ENCODE assay signal across 16 cellular contexts in the genomic region with DNA sequence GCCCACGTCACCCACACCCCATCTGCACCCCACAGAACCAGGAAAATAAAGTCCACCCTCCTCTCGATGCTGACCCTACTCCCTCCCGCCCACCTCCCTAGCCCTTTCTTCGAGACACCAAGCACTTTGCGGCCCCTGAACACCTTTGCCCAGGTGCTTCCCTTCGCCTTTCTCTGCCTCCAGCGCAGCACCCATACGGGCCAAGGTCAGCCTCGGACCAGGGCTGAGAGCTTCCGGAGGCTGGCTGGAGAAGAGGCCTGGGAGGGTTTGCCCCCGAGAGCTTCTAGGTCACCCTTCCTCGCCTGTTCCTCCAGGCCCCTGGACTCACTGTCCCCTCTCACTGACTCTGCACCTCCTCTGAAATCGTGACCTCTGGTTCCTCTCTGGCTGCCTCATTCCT. TPM values are rescaled to one million over a fixed set of nuclear protein-coding genes. Genes with fewer than 3 reads are reported as not detected.
DNase-seq lines count a peak whose midpoint lies in the region; ATAC-seq and TF ChIP-seq lines count a peak whose summit lies in the region.
"Had no signal": no experiment of that assay in that cellular context is flagged by ENCODE, and none has a peak within 500 bp of the region (broad histone marks: within the 10 kb centered on the region; RNA-seq: fewer than 3 reads in every experiment).

No MANE protein-coding gene starts in this region.

- no peak overlapping the region for H3K4me3 ChIP-seq in adipocyte (ENCODE audit: low read length)
- peak overlapping the region; percentile 2 for H3K4me3 ChIP-seq in lung
- H3K4me3 ChIP-seq in subcutaneous abdominal adipose tissue (ENCODE audit: low read depth in 1 of 5, low read length in 5 of 5), result peak overlapping the region in 2 of 5 donors; percentile 58 to 65

- no peak overlapping the region for H3K4me3 Mint-ChIP-seq in activated CD8-positive, alpha-beta T cell treated with anti-CD3 and anti-CD28 coated beads, Interleukin-2, amount 10 ng/mL, durations not matched to agents 7 days and 5 days
- no peak overlapping the region for H3K4me3 Mint-ChIP-seq in activated CD8-positive, alpha-beta T cell treated with anti-CD3 and anti-CD28 coated beads for 36 hours
- H3K4me3 Mint-ChIP-seq: activated CD4-positive, alpha-beta memory T cell treated with anti-CD3 and anti-CD28 coated beads, Interleukin-2, amount 10 ng/mL, durations not matched to agents 7 days and 5 days had no signal

- intact Hi-C loops in activated CD8-positive, alpha-beta T cell treated with anti-CD3 and anti-CD28 coated beads for 36 hours (cut with micrococcal nuclease), result no loop called here

- H3K9ac ChIP-seq in adipocyte (ENCODE audit: low read length) (peak overlapping the region; percentile 63), subcutaneous abdominal adipose tissue (ENCODE audit: low read length in 5 of 5) (peak overlapping the region in 1 of 5 donors; percentile 66)

- H3K27ac Mint-ChIP-seq in activated CD8-positive, alpha-beta T cell treated with anti-CD3 and anti-CD28 coated beads, Interleukin-2, amount 10 ng/mL, durations not matched to agents 7 days and 5 days, result peak overlapping the region; percentile 58
- H3K27ac Mint-ChIP-seq in activated CD8-positive, alpha-beta T cell treated with anti-CD3 and anti-CD28 coated beads for 36 hours, result no peak overlapping the region
- H3K27ac Mint-ChIP-seq: endodermal cell had no signal

- peaks cover 38% of the 10 kb centered on the region for H3K27me3 Mint-ChIP-seq in activated CD8-positive, alpha-beta T cell treated with anti-CD3 and anti-CD28 coated beads, Interleukin-2, amount 10 ng/mL, durations not matched to agents 7 days and 5 days (ENCODE audit: low read depth)
- H3K27me3 Mint-ChIP-seq in activated CD8-positive, alpha-beta T cell treated with anti-CD3 and anti-CD28 coated beads for 36 hours, result peaks cover 26% of the 10 kb centered on the region

- peaks cover 27% of the 10 kb centered on the region for H3K4me1 Mint-ChIP-seq in activated CD8-positive, alpha-beta T cell treated with anti-CD3 and anti-CD28 coated beads, Interleukin-2, amount 10 ng/mL, durations not matched to agents 7 days and 5 days (ENCODE audit: low read depth)
- H3K4me1 Mint-ChIP-seq in activated CD8-positive, alpha-beta T cell treated with anti-CD3 and anti-CD28 coated beads for 36 hours (ENCODE audit: low read depth), result peaks cover 24% of the 10 kb centered on the region

- no peaks in the 10 kb centered on the region for H3K9me3 Mint-ChIP-seq in activated CD8-positive, alpha-beta T cell treated with anti-CD3 and anti-CD28 coated beads, Interleukin-2, amount 10 ng/mL, durations not matched to agents 7 days and 5 days (ENCODE audit: insufficient read depth)
- no peaks in the 10 kb centered on the region for H3K9me3 Mint-ChIP-seq in activated CD8-positive, alpha-beta T cell treated with anti-CD3 and anti-CD28 coated beads for 36 hours
- H3K9me3 Mint-ChIP-seq: activated CD4-positive, alpha-beta memory T cell treated with anti-CD3 and anti-CD28 coated beads, Interleukin-2, amount 10 ng/mL, durations not matched to agents 7 days and 5 days; endodermal cell; stimulated activated effector memory CD8-positive, alpha-beta T cell treated with anti-CD3 and anti-CD28 coated beads, Interleukin-12 subunit alpha, Interleukin-12 subunit beta, amount 100 ng/mL, for 72 hours had no signal

- CTCF ChIA-PET in activated CD8-positive, alpha-beta T cell treated with anti-CD3 and anti-CD28 coated beads, Interleukin-2, amount 10 ng/mL, durations not matched to agents 7 days and 5 days (lab: Charles Lee), result interaction anchor here (1.6 to 4.2 kb wide), 4 partner anchors 20 to 132 kb away, joined by 4 to 73 read pairs (median 6); a partner anchor contains a TSS
- CTCF ChIA-PET in activated CD8-positive, alpha-beta T cell treated with anti-CD3 and anti-CD28 coated beads for 36 hours (lab: Charles Lee), result interaction anchor here (1.5 to 3.8 kb wide), 2 partner anchors 116 to 131 kb away, joined by 3 to 46 read pairs; a partner anchor contains a TSS

- no peaks in the 10 kb centered on the region for H3K36me3 Mint-ChIP-seq in activated CD8-positive, alpha-beta T cell treated with anti-CD3 and anti-CD28 coated beads, Interleukin-2, amount 10 ng/mL, durations not matched to agents 7 days and 5 days (ENCODE audit: low read depth)
- peaks cover 4% of the 10 kb centered on the region for H3K36me3 Mint-ChIP-seq in activated CD8-positive, alpha-beta T cell treated with anti-CD3 and anti-CD28 coated beads for 36 hours (ENCODE audit: low read depth)
- H3K36me3 Mint-ChIP-seq: stimulated activated effector memory CD8-positive, alpha-beta T cell treated with anti-CD3 and anti-CD28 coated beads, Interleukin-12 subunit alpha, Interleukin-12 subunit beta, amount 100 ng/mL, for 72 hours had no signal

- peaks cover 16% of the 10 kb centered on the region for H3K4me1 ChIP-seq in adipocyte (ENCODE audit: control insufficient read depth, insufficient read depth, low read length)
- peaks cover 0 to 37% of the 10 kb centered on the region in 2 donors for H3K4me1 ChIP-seq in lung (ENCODE audit: control insufficient read depth in 2 of 2, insufficient read depth in 2 of 2, low read length in 2 of 2)
- peaks cover 4 to 70% (median 59%) of the 10 kb centered on the region in 5 donors for H3K4me1 ChIP-seq in subcutaneous abdominal adipose tissue (ENCODE audit: control insufficient read depth in 5 of 5, insufficient read depth in 5 of 5, low read length in 5 of 5)

- H3K27me3 ChIP-seq in adipocyte (replicated peaks; ENCODE audit: control insufficient read depth, insufficient read depth, low read length) (peaks cover 4% of the 10 kb centered on the region), lung (ENCODE audit: control insufficient read depth, insufficient read depth) (peaks cover 7% of the 10 kb centered on the region), subcutaneous abdominal adipose tissue (ENCODE audit: control insufficient read depth in 5 of 5, insufficient read depth in 4 of 5, low read length in 5 of 5) (peaks cover 19 to 28% (median 23%) of the 10 kb centered on the region in 5 donors)

- DNase-seq in activated CD8-positive, alpha-beta T cell treated with anti-CD3 and anti-CD28 coated beads, Interleukin-2, amount 10 ng/mL, durations not matched to agents 7 days and 5 days, result no peak
- no peak for DNase-seq in activated CD8-positive, alpha-beta T cell treated with anti-CD3 and anti-CD28 coated beads for 36 hours
- DNase-seq in adipocyte (ENCODE audit: low read depth) (no peak), lung (ENCODE audit: low spot score) (no peak), NOMO-1 (lab: John Stamatoyannopoulos, UW; ENCODE audit: unreplicated experiment in 2 of 2) (no peak), occipital lobe (lab: John Stamatoyannopoulos, UW) (no peak)
- no peak for DNase-seq in activated T-cell treated with anti-CD3 and anti-CD28 coated beads, Interleukin-2, amount 50 U/mL, for 1 hour
- DNase-seq: ACHN; activated CD4-positive, alpha-beta memory T cell treated with anti-CD3 and anti-CD28 coated beads, Interleukin-2, amount 10 ng/mL, durations not matched to agents 7 days and 5 days; DND-41; endodermal cell; NCI-H82 had no signal

- H3K9me3 ChIP-seq in adipocyte (ENCODE audit: control insufficient read depth, low read length) (no peaks in the 10 kb centered on the region), lung (ENCODE audit: control insufficient read depth in 2 of 2, insufficient read depth in 1 of 2, low read length in 1 of 2) (no peaks in the 10 kb centered on the region), subcutaneous abdominal adipose tissue (ENCODE audit: control insufficient read depth in 5 of 5, low read length in 5 of 5) (no peaks in the 10 kb centered on the region)
- H3K9me3 ChIP-seq: adrenal gland had no signal

- 71 to 79% methylated on average over 13 of the region's 13 CpGs for WGBS in lung, 2 donors

- H3K36me3 ChIP-seq in adipocyte (ENCODE audit: control insufficient read depth, insufficient read depth, low read length, severe bottlenecking) (no peaks in the 10 kb centered on the region), lung (ENCODE audit: control insufficient read depth in 2 of 2, insufficient read depth in 2 of 2, low read length in 2 of 2) (peaks cover 0 to 1% of the 10 kb centered on the region in 2 donors), subcutaneous abdominal adipose tissue (ENCODE audit: control insufficient read depth in 5 of 5, insufficient read depth in 5 of 5, low read length in 5 of 5) (no peaks in the 10 kb centered on the region)
- H3K36me3 ChIP-seq: adrenal gland had no signal

- POLR2A ChIA-PET in activated CD8-positive, alpha-beta T cell treated with anti-CD3 and anti-CD28 coated beads, Interleukin-2, amount 10 ng/mL, durations not matched to agents 7 days and 5 days (lab: Charles Lee), result interaction anchor here (1.3 to 1.5 kb wide), 2 partner anchors 117 to 131 kb away, joined by 4 to 6 read pairs; a partner anchor contains a TSS
- POLR2A ChIA-PET in activated CD8-positive, alpha-beta T cell treated with anti-CD3 and anti-CD28 coated beads for 36 hours (lab: Charles Lee), result interaction anchor here (1.0 to 2.4 kb wide), 3 partner anchors 15 to 129 kb away, joined by 3 to 12 read pairs (median 4); no protein-coding TSS in a partner anchor

- no peak for TF ChIP-seq CTCF in activated CD8-positive, alpha-beta T cell treated with anti-CD3 and anti-CD28 coated beads for 36 hours (IDR thresholded peaks at IDR 0.05)
- no peak for TF ChIP-seq CTCF in lung (IDR thresholded peaks at IDR 0.05; ENCODE audit: control extremely low read depth, extremely low read depth)

- ATAC-seq in activated CD8-positive, alpha-beta T cell treated with anti-CD3 and anti-CD28 coated beads, Interleukin-2, amount 10 ng/mL, durations not matched to agents 7 days and 5 days, result no peak
- ATAC-seq in activated CD8-positive, alpha-beta T cell treated with anti-CD3 and anti-CD28 coated beads for 36 hours, result no peak
- no peak for ATAC-seq in lung (ENCODE audit: insufficient read depth, low FRiP score)

- peak overlapping the region; percentile 56 to 82 for H3K27ac ChIP-seq in lung (ENCODE audit: low read depth in 1 of 2, low read length in 1 of 2)
- H3K27ac ChIP-seq in subcutaneous abdominal adipose tissue (ENCODE audit: low read depth, low read length), result peak overlapping the region; percentile 50

RNA-seq across cellular contexts. Expression of a gene that starts 2.7 kb away (rescaled TPM):
- total RNA-seq in activated CD8-positive, alpha-beta T cell treated with anti-CD3 and anti-CD28 coated beads, Interleukin-2, amount 10 ng/mL, durations not matched to agents 7 days and 5 days, result 1 to 10 TPM; 1.4 to 2.8 TPM
- total RNA-seq in activated CD8-positive, alpha-beta T cell treated with anti-CD3 and anti-CD28 coated beads for 36 hours, result 1 to 10 TPM; 2.8 to 3.0 TPM
- 100 to 1,000 TPM; 142 to 468 TPM for total RNA-seq in lung
- polyA plus RNA-seq in lung, result 100 to 1,000 TPM; 192 to 297 TPM
- 9.8 TPM for total RNA-seq in occipital lobe

RNA-seq across cellular contexts. Expression of a gene that starts 4.4 kb away (rescaled TPM):
- under 1 TPM in 1 of 2 experiments, not detected in 1; 0.73 TPM for total RNA-seq in activated CD8-positive, alpha-beta T cell treated with anti-CD3 and anti-CD28 coated beads, Interleukin-2, amount 10 ng/mL, durations not matched to agents 7 days and 5 days
- 10 to 100 TPM; 24.3 to 28.3 TPM for total RNA-seq in activated CD8-positive, alpha-beta T cell treated with anti-CD3 and anti-CD28 coated beads for 36 hours
- total RNA-seq in lung (1 to 10 TPM in 1 of 2 donors, under 1 TPM in 1; 0.71 to 1.3 TPM), occipital lobe (not detected)
- under 1 TPM; 0.12 to 0.34 TPM for polyA plus RNA-seq in lung
- polyA plus RNA-seq: neural cell had no signal

RNA-seq across cellular contexts. Expression of a gene that starts 14.4 kb away (rescaled TPM):
- 10 to 100 TPM; 75.1 to 75.9 TPM for total RNA-seq in activated CD8-positive, alpha-beta T cell treated with anti-CD3 and anti-CD28 coated beads, Interleukin-2, amount 10 ng/mL, durations not matched to agents 7 days and 5 days
- total RNA-seq in activated CD8-positive, alpha-beta T cell treated with anti-CD3 and anti-CD28 coated beads for 36 hours, result 10 to 100 TPM; 85.5 to 90.3 TPM
- total RNA-seq in lung (10 to 100 TPM; 13.9 to 49.8 TPM), occipital lobe (5.5 TPM)
- 10 to 100 TPM; 29.1 to 42.8 TPM for polyA plus RNA-seq in lung

RNA-seq across cellular contexts. Expression of a gene that starts 23.6 kb away (rescaled TPM):
- total RNA-seq in activated CD8-positive, alpha-beta T cell treated with anti-CD3 and anti-CD28 coated beads, Interleukin-2, amount 10 ng/mL, durations not matched to agents 7 days and 5 days, result 10 to 100 TPM; 29.9 to 35.3 TPM
- total RNA-seq in activated CD8-positive, alpha-beta T cell treated with anti-CD3 and anti-CD28 coated beads for 36 hours, result 10 to 100 TPM; 28.2 to 29.8 TPM
- total RNA-seq in lung (10 to 100 TPM; 19.3 to 37.8 TPM), occipital lobe (20.3 TPM)
- 10 to 100 TPM; 20.4 to 43.5 TPM for polyA plus RNA-seq in lung

RNA-seq across cellular contexts. Expression of a gene that starts 23.8 kb away (rescaled TPM):
- 10 to 100 TPM; 87.9 to 97.4 TPM for total RNA-seq in activated CD8-positive, alpha-beta T cell treated with anti-CD3 and anti-CD28 coated beads, Interleukin-2, amount 10 ng/mL, durations not matched to agents 7 days and 5 days
- total RNA-seq in activated CD8-positive, alpha-beta T cell treated with anti-CD3 and anti-CD28 coated beads for 36 hours, result 10 to 100 TPM; 54.4 to 57.3 TPM
- total RNA-seq in lung, result 100 to 1,000 TPM in 1 of 2 donors, 10 to 100 TPM in 1; 93.4 to 146 TPM
- 10 to 100 TPM; 36.5 to 51.9 TPM for polyA plus RNA-seq in lung
- 47.3 TPM for total RNA-seq in occipital lobe

Comparison
In these comparisons a context has a peak if more than half of its experiments do, and no peak if none do; other contexts are left out.
1. RNA of a gene that starts 4.4 kb away (total RNA-seq): 24.3 to 28.3 TPM in activated CD8-positive, alpha-beta T cell treated with anti-CD3 and anti-CD28 coated beads for 36 hours; 0.71 to 1.3 TPM in lung, 0.73 TPM in activated CD8-positive, alpha-beta T cell treated with anti-CD3 and anti-CD28 coated beads, Interleukin-2, amount 10 ng/mL, durations not matched to agents 7 days and 5 days and not detected in occipital lobe (single experiment); every median in the first group is over 10 times any median in the second.
2. RNA of a gene that starts 2.7 kb away (total RNA-seq): 142 to 468 TPM in lung; 9.8 TPM in occipital lobe (single experiment), 2.8 to 3.0 TPM in activated CD8-positive, alpha-beta T cell treated with anti-CD3 and anti-CD28 coated beads for 36 hours and 1.4 to 2.8 TPM in activated CD8-positive, alpha-beta T cell treated with anti-CD3 and anti-CD28 coated beads, Interleukin-2, amount 10 ng/mL, durations not matched to agents 7 days and 5 days; every median in the first group is over 10 times any median in the second.